In the genomic region with DNA sequence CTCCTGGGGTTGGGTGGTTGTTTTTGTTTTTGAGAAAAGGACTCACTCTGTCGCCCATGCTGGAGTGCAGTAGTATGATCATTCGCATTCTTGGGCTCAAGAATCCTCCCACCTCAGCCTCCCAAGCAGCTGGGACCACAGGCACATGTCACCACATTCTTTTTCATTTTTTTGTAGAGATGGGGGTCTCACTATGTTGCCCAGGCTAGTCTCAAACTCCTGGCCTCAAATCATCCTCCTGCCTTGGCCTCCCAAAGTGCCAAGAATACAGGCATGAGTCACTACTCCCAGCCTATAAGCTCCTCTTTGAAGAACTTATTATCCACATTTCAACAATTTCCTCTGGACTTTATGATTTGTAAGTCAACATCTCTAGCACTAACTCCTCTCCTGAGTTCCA, we compare ENCODE assay signal across 19 cellular contexts.
"Had no signal": no experiment of that assay in that cellular context is flagged by ENCODE, and none has a peak within 500 bp of the region (broad histone marks: within the 10 kb centered on the region; RNA-seq: fewer than 3 reads in every experiment).

No MANE protein-coding gene starts in this region.

- H3K4me3 ChIP-seq: lower lobe of right lung, pancreas, tibial artery had no signal

- DNase-seq: activated CD4-positive, alpha-beta T cell treated with anti-CD3 and anti-CD28 coated beads for 1 hour; activated CD4-positive, alpha-beta T cell treated with anti-CD3 and anti-CD28 coated beads, Interleukin-2, amount 50 U/mL, for 1 hour; activated CD8-positive, alpha-beta T cell treated with anti-CD3 and anti-CD28 coated beads, Interleukin-2, amount 10 ng/mL, durations not matched to agents 7 days and 5 days; central memory CD4-positive, alpha-beta T cell; lower lobe of right lung; pancreas; right cardiac atrium; stimulated activated CD4-positive, alpha-beta T cell treated with anti-CD3 and anti-CD28 coated beads, Interleukin-12 subunit alpha, Interleukin-12 subunit beta, amount 100 ng/mL, for 4 hours; stimulated activated CD4-positive, alpha-beta T cell treated with anti-CD3 and anti-CD28 coated beads, Interleukin-4, amount 100 ng/mL, for 4 hours; substantia nigra; T-cell; tibial artery; WERI-Rb-1 had no signal

- H3K27ac ChIP-seq: epithelial cell of prostate, lower lobe of right lung, neutrophil, pancreas, tibial artery, WERI-Rb-1 had no signal

- H3K9me3 Mint-ChIP-seq: activated naive CD4-positive, alpha-beta T cell treated with anti-CD3 and anti-CD28 coated beads, Interleukin-2, amount 50 U/mL, for 72 hours; nephron; stimulated activated naive CD8-positive, alpha-beta T cell treated with anti-CD3 and anti-CD28 coated beads, Interleukin-15, Interleukin-2, amounts not matched to agents 100 ng/mL and 50 ng/mL, for 24 hours; T-cell had no signal

- H3K4me3 Mint-ChIP-seq: activated CD8-positive, alpha-beta T cell treated with anti-CD3 and anti-CD28 coated beads, Interleukin-2, amount 10 ng/mL, durations not matched to agents 7 days and 5 days; nephron; stimulated activated naive CD8-positive, alpha-beta T cell treated with anti-CD3 and anti-CD28 coated beads, Interleukin-15, Interleukin-2, amounts not matched to agents 100 ng/mL and 50 ng/mL, for 24 hours; T-cell had no signal

- H3K9me3 ChIP-seq: lower lobe of right lung, neutrophil, pancreas, tibial artery had no signal

- H3K27ac Mint-ChIP-seq: activated CD8-positive, alpha-beta T cell treated with anti-CD3 and anti-CD28 coated beads, Interleukin-2, amount 10 ng/mL, durations not matched to agents 7 days and 5 days; stimulated activated naive CD8-positive, alpha-beta T cell treated with anti-CD3 and anti-CD28 coated beads, Interleukin-15, Interleukin-2, amounts not matched to agents 100 ng/mL and 50 ng/mL, for 24 hours had no signal

- H3K27me3 Mint-ChIP-seq: stimulated activated naive CD8-positive, alpha-beta T cell treated with anti-CD3 and anti-CD28 coated beads, Interleukin-15, Interleukin-2, amounts not matched to agents 100 ng/mL and 50 ng/mL, for 24 hours; T-cell had no signal

- ATAC-seq: activated CD8-positive, alpha-beta T cell treated with anti-CD3 and anti-CD28 coated beads, Interleukin-2, amount 10 ng/mL, durations not matched to agents 7 days and 5 days; activated naive CD4-positive, alpha-beta T cell treated with anti-CD3 and anti-CD28 coated beads, Interleukin-2, amount 50 U/mL, for 72 hours; left lobe of liver; lower lobe of right lung; pancreas; right cardiac atrium; T-cell had no signal

- H3K27me3 ChIP-seq: neutrophil, pancreas, tibial artery had no signal
